ENCODE assay signal across 1 cellular context in the genomic region with DNA sequence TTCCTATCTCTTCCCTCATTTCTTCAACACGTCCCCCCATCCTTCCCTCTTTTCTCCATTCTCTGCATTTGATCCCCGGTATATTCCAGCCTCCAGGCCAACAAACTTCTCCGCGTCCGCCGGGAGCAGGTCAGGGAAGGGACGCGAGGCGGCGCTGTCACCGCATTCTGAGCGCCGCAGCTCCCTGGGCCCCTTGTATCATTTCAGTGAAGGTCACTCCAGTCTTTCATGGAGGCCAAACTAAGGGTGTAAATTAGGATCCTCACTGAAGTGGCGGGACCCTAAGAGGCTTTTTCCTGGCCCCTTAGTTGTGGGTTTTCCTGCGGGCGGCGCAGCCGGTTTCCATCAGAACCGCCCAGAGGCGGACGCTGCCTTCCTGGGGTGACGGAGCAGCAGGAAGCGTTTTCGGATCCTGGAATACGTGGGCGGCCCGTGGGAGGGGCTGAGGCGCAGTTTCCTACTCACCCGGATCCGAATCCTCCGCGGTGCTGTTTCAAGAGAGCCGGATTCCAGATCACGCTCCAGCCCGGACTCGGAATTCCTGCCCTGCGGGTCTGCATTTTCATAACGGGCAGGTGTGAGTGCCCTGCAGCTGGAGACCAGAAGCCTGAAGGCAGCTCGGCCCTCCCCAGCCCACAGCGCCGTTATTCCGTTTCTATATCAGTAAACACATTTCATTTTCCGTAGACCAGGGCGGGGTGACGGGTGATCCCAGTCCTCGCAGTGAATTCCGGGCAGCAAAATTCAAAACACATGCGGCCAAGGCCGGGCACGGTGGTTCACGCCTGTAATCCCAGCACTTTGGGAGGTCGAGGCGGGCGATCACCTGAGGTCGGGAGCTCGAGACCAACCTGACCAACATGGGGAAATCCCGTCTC.
TF ChIP-seq lines count a peak whose summit lies in the region.

No MANE protein-coding gene starts in this region.

TF ChIP-seq in A549, 52 proteins besides CTCF, POLR2A, EP300 and RAD21 (continued from another document):
- TF ChIP-seq, protein P1, sequence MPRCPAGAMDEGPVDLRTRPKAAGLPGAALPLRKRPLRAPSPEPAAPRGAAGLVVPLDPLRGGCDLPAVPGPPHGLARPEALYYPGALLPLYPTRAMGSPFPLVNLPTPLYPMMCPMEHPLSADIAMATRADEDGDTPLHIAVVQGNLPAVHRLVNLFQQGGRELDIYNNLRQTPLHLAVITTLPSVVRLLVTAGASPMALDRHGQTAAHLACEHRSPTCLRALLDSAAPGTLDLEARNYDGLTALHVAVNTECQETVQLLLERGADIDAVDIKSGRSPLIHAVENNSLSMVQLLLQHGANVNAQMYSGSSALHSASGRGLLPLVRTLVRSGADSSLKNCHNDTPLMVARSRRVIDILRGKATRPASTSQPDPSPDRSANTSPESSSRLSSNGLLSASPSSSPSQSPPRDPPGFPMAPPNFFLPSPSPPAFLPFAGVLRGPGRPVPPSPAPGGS (IDR thresholded peaks at IDR 0.05) = peak; percentile 47; the same call in 1 of the 3 replicates
- no peak for TF ChIP-seq FOSL2 (IDR thresholded peaks at IDR 0.05)
- peak; percentile 11; the same call in 1 of the 2 replicates for TF ChIP-seq FOSL2 (CRISPR knock-in tag; IDR thresholded peaks at IDR 0.05)
- TF ChIP-seq POLR2AphosphoS2 (conservative IDR thresholded peaks at IDR 0.05; ENCODE audit: low read length) = no peak
- TF ChIP-seq, protein P2, sequence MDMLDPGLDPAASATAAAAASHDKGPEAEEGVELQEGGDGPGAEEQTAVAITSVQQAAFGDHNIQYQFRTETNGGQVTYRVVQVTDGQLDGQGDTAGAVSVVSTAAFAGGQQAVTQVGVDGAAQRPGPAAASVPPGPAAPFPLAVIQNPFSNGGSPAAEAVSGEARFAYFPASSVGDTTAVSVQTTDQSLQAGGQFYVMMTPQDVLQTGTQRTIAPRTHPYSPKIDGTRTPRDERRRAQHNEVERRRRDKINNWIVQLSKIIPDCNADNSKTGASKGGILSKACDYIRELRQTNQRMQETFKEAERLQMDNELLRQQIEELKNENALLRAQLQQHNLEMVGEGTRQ (IDR thresholded peaks at IDR 0.05) = no peak
- TF ChIP-seq GATA3 (IDR thresholded peaks at IDR 0.05; ENCODE audit: borderline replicate concordance) = no peak
- no peak for TF ChIP-seq HOXB5 (CRISPR knock-in tag; IDR thresholded peaks at IDR 0.05)
- no peak for TF ChIP-seq RFX5 (IDR thresholded peaks at IDR 0.05)
- TF ChIP-seq MYC (IDR thresholded peaks at IDR 0.05; ENCODE audit: borderline replicate concordance, low read length) = no peak
- no peak for TF ChIP-seq NPAS2 (CRISPR knock-in tag; IDR thresholded peaks at IDR 0.05; ENCODE audit: borderline replicate concordance)
- TF ChIP-seq, protein P3, sequence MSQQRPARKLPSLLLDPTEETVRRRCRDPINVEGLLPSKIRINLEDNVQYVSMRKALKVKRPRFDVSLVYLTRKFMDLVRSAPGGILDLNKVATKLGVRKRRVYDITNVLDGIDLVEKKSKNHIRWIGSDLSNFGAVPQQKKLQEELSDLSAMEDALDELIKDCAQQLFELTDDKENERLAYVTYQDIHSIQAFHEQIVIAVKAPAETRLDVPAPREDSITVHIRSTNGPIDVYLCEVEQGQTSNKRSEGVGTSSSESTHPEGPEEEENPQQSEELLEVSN (IDR thresholded peaks at IDR 0.05; ENCODE audit: borderline replicate concordance, low read depth) = no peak
- no peak for TF ChIP-seq CHD4 (IDR thresholded peaks at IDR 0.05; ENCODE audit: borderline replicate concordance)
- TF ChIP-seq SREBF2 (IDR thresholded peaks at IDR 0.05) = no peak
- TF ChIP-seq ZNF302 (CRISPR knock-in tag; IDR thresholded peaks at IDR 0.05) = no peak
- no peak for TF ChIP-seq KDM1A (IDR thresholded peaks at IDR 0.05; ENCODE audit: low read depth)
- no peak for TF ChIP-seq HEYL (CRISPR knock-in tag; IDR thresholded peaks at IDR 0.05)
- no peak for TF ChIP-seq NR3C1 (IDR thresholded peaks at IDR 0.05)
- TF ChIP-seq SMC3 (IDR thresholded peaks at IDR 0.05) = peak; percentile 63
- TF ChIP-seq ESRRA (IDR thresholded peaks at IDR 0.05; ENCODE audit: borderline replicate concordance, low read length) = peak; percentile 40; the same call in 1 of the 2 replicates
TF ChIP-seq in A549: peak in this region for 9.
